Comparison of ENCODE assay signal across 14 cellular contexts in the genomic region with DNA sequence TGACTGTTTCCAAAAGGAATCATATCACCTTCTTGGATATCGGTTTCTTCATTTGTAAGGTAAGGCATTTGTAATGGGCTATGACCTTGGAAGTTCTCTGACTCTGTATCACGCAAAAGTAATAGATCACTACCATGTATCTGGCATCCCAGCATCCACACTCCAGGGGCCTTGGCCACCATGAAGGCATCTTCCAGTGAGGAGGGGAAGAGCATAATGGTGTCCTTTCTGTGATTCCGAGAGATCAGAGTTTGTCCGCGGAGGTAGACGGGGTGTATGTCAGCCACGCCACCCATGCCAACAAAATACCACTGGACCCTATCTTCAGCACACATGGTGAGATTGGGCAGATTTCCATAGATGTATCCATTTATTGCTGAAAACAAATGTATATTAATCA. TPM values are rescaled to one million over a fixed set of nuclear protein-coding genes. Genes with fewer than 3 reads are reported as not detected.
A peak's percentile ranks its signal among the peaks of the same experiment; 100 is the strongest.
DNase-seq lines count a peak whose midpoint lies in the region; ATAC-seq and TF ChIP-seq lines count a peak whose summit lies in the region.
"Had no signal": no experiment of that assay in that cellular context is flagged by ENCODE, and none has a peak within 500 bp of the region (broad histone marks: within the 10 kb centered on the region; RNA-seq: fewer than 3 reads in every experiment).

No MANE protein-coding gene starts in this region.

- H4K20me1 ChIP-seq in GM23248 (ENCODE audit: insufficient read depth) (no peaks in the 10 kb centered on the region), PC-3 (ENCODE audit: low read length) (no peaks in the 10 kb centered on the region)

- H3K4me1 ChIP-seq in GM23248 (ENCODE audit: insufficient read depth) (peaks cover 13% of the 10 kb centered on the region), PC-3 (ENCODE audit: insufficient read depth, low read length) (peaks cover 17% of the 10 kb centered on the region)
- H3K4me1 ChIP-seq: Caco-2, HAP-1 had no signal

- H3K4me3 Mint-ChIP-seq in activated naive CD4-positive, alpha-beta T cell treated with anti-CD3 and anti-CD28 coated beads, Interleukin-2, amount 10 ng/mL, durations not matched to agents 7 days and 5 days = no peak overlapping the region
- H3K4me3 Mint-ChIP-seq: CD4-positive, alpha-beta T cell had no signal

- H3K4me3 ChIP-seq in GM23248 (no peak overlapping the region), PC-3 (ENCODE audit: low read length) (no peak overlapping the region)
- H3K4me3 ChIP-seq: HAP-1 had no signal

- CTCF ChIA-PET in PC-3 (lab: Charles Lee) = no interaction called here
- CTCF ChIA-PET in activated naive CD4-positive, alpha-beta T cell treated with anti-CD3 and anti-CD28 coated beads, Interleukin-2, amount 10 ng/mL, durations not matched to agents 7 days and 5 days (lab: Charles Lee) = interaction anchor here (1.5 kb wide), 1 partner anchor 316 kb away, joined by 4 read pairs; no protein-coding TSS in a partner anchor

- no peak overlapping the region for H3K9ac ChIP-seq in GM23248
- H3K9ac ChIP-seq in PC-3 (ENCODE audit: low read length) = peak overlapping the region; percentile 1; the same call in 1 of the 2 replicates

- H3K36me3 ChIP-seq in GM23248 (ENCODE audit: low read depth) = no peaks in the 10 kb centered on the region
- H3K36me3 ChIP-seq in PC-3 (ENCODE audit: low read depth, low read length) = no peaks in the 10 kb centered on the region
- H3K36me3 ChIP-seq: HAP-1 had no signal

- peak overlapping the region; percentile 12; the same call in 1 of the 2 replicates for H2AFZ ChIP-seq in GM23248
- H2AFZ ChIP-seq in PC-3 (ENCODE audit: low read length) = no peak overlapping the region

- H3K9me3 ChIP-seq in GM23248 (ENCODE audit: low read depth) (no peaks in the 10 kb centered on the region), PC-3 (ENCODE audit: low read length) (no peaks in the 10 kb centered on the region)
- H3K9me3 ChIP-seq: Caco-2, HAP-1 had no signal

- 96 to 100% methylated on average over 7 of the region's 7 CpGs for WGBS in GM23248 (ENCODE audit: low coverage in 1 of 2, low lambda C conversion rate in 2 of 2, missing lambda C conversion rate in 2 of 2), 2 experiments

- H3K79me2 ChIP-seq in GM23248 (ENCODE audit: insufficient read depth) (no peaks in the 10 kb centered on the region), PC-3 (ENCODE audit: low read length) (no peaks in the 10 kb centered on the region)

- H3K9me3 Mint-ChIP-seq in activated naive CD4-positive, alpha-beta T cell treated with anti-CD3 and anti-CD28 coated beads, Interleukin-2, amount 10 ng/mL, durations not matched to agents 7 days and 5 days = no peaks in the 10 kb centered on the region
- H3K9me3 Mint-ChIP-seq: CD4-positive, alpha-beta T cell had no signal

- no peaks in the 10 kb centered on the region for H3K4me1 Mint-ChIP-seq in activated naive CD4-positive, alpha-beta T cell treated with anti-CD3 and anti-CD28 coated beads, Interleukin-2, amount 10 ng/mL, durations not matched to agents 7 days and 5 days

- H3K36me3 Mint-ChIP-seq in activated naive CD4-positive, alpha-beta T cell treated with anti-CD3 and anti-CD28 coated beads, Interleukin-2, amount 10 ng/mL, durations not matched to agents 7 days and 5 days = no peaks in the 10 kb centered on the region

- TF ChIP-seq CTCF in PC-3 (conservative IDR thresholded peaks at IDR 0.05; ENCODE audit: low read depth, low read length) = no peak

- no TSS peak for BruUV-seq in PC-3 (replicated peaks; lab: Mats Ljungman, UMichigan)

- H3K27me3 ChIP-seq in GM23248 (replicated peaks; ENCODE audit: insufficient read depth) (no peaks in the 10 kb centered on the region), PC-3 (ENCODE audit: low read length) (no peaks in the 10 kb centered on the region)

- DNase-seq in GM23248 (no peak), PC-3 (no peak), left kidney (ENCODE audit: low read depth, low spot score) (peak; percentile 15), NCI-H446 (lab: John Stamatoyannopoulos, UW) (no peak), NCI-H69 (lab: John Stamatoyannopoulos, UW) (no peak)
- DNase-seq in activated naive CD4-positive, alpha-beta T cell treated with anti-CD3 and anti-CD28 coated beads, Interleukin-2, amount 10 ng/mL, durations not matched to agents 7 days and 5 days = no peak
- DNase-seq: AML-193; Caco-2; CD4-positive, alpha-beta T cell; GOT3 had no signal

- H3F3A ChIP-seq in GM23248 (ENCODE audit: insufficient read depth) (no peaks in the 10 kb centered on the region), PC-3 (ENCODE audit: low read length, unreplicated experiment) (no peaks in the 10 kb centered on the region)

- intact Hi-C loops in PC-3 (cut with micrococcal nuclease) = loop anchor here (1.0 kb wide), 4 partner anchors 22 to 95 kb away; no protein-coding TSS in a partner anchor

- no peak for ATAC-seq in PC-3

- H3K27ac ChIP-seq in GM23248 (no peak overlapping the region), PC-3 (ENCODE audit: low read length) (peak overlapping the region; percentile 62)
- H3K27ac ChIP-seq: C4-2B had no signal

- no peak overlapping the region for H3K27ac Mint-ChIP-seq in activated naive CD4-positive, alpha-beta T cell treated with anti-CD3 and anti-CD28 coated beads, Interleukin-2, amount 10 ng/mL, durations not matched to agents 7 days and 5 days
- H3K27ac Mint-ChIP-seq: CD4-positive, alpha-beta T cell had no signal

- in situ Hi-C loops in GM23248 (cut with MboI) = loop anchor here (10.0 kb wide), 2 partner anchors 155 to 315 kb away; no protein-coding TSS in a partner anchor

- H3K9me2 ChIP-seq in GM23248 (ENCODE audit: insufficient read depth) = no peaks in the 10 kb centered on the region
- no peaks in the 10 kb centered on the region for H3K9me2 ChIP-seq in PC-3 (replicated peaks; ENCODE audit: low read length)

- H3K4me2 ChIP-seq in GM23248 (ENCODE audit: unreplicated experiment) (no peak overlapping the region), PC-3 (ENCODE audit: low read length) (0 out of 2 replicates have a peak overlapping the region, but pooled peaks have one; percentile 16)

- peaks cover 14% of the 10 kb centered on the region for H3K27me3 Mint-ChIP-seq in activated naive CD4-positive, alpha-beta T cell treated with anti-CD3 and anti-CD28 coated beads, Interleukin-2, amount 10 ng/mL, durations not matched to agents 7 days and 5 days
- H3K27me3 Mint-ChIP-seq: CD4-positive, alpha-beta T cell had no signal

- POLR2A ChIA-PET in PC-3 (lab: Charles Lee; ENCODE audit: unreplicated experiment) = no interaction called here

RNA-seq across cellular contexts. Expression of a gene that starts 48.1 kb away (rescaled TPM):
- 0.51 TPM in 1 of 2 replicates, not detected in the other for total RNA-seq in GM23248 (2014; rRNA removed; shearing (Covaris generic))
- polyA plus RNA-seq in GM23248 (2016; fragmentation: Nextera tagmentation; extraction: Ambion mirVana) = not detected in 2 replicates
- 0.04 TPM in 1 of 2 replicates, not detected in the other for total RNA-seq in PC-3 (2014; rRNA removed)
- total RNA-seq: CD4-positive, alpha-beta T cell; HT-29 had no signal
- polyA plus RNA-seq: BJ had no signal
